ENCODE assay signal across 8 cellular contexts in the genomic region with DNA sequence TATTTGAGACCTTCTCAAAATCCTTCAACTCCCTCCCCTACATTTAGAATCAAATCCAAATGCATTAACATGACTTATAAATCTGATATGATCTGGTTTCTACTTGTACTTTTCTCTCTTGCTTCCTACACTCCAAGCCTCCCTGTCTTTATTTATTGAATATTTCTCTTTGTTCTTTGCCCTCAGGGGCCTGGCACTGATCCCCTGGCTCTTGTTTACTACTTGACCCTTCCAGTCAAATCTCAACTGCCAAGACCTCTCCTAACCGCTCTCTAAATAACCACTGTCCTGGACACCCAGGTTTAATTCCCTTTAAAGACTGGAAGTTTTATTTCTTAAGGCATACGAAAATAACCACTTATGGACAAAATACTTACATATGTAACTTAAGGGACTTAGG.
"Had no signal": no experiment of that assay in that cellular context is flagged by ENCODE, and none has a peak within 500 bp of the region (broad histone marks: within the 10 kb centered on the region; RNA-seq: fewer than 3 reads in every experiment).

No MANE protein-coding gene starts in this region.

- H3K4me3 ChIP-seq: GM23248, K562 had no signal

- H3K27ac ChIP-seq: GM23248, HL-60 had no signal

- DNase-seq: GM23248, GOT3, H7, HCEC 1CT, IMR-90, KG1 had no signal

- ATAC-seq: K562 had no signal
